8 cellular contexts compared by ENCODE assay signal in genomic region chr17:40097931-40098845, GRCh38. TPM values are rescaled to one million over a fixed set of nuclear protein-coding genes. Genes with fewer than 3 reads are reported as not detected.
DNase-seq lines count a peak whose midpoint lies in the region; TF ChIP-seq lines count a peak whose summit lies in the region.

No MANE protein-coding gene starts in this region.

- TF ChIP-seq CTCF in Loucy (conservative IDR thresholded peaks at IDR 0.05; ENCODE audit: low read length) (no peak), breast epithelium (IDR thresholded peaks at IDR 0.05) (peak in 1 of 3 donors; percentile 11), lower leg skin (IDR thresholded peaks at IDR 0.05) (peak in 1 of 3 donors; percentile 26), thyroid gland (IDR thresholded peaks at IDR 0.05) (no peak)

- H3K9me3 ChIP-seq in Loucy (ENCODE audit: insufficient read depth, low read depth, low read length), result no peaks in the 10 kb centered on the region
- no peaks in the 10 kb centered on the region for H3K9me3 ChIP-seq in breast epithelium
- H3K9me3 ChIP-seq in thyroid gland, result no peaks in the 10 kb centered on the region

- peak overlapping the region; percentile 63 for H3K9ac ChIP-seq in Loucy (ENCODE audit: low read depth, low read length, poor library complexity, severe bottlenecking)

- DNase-seq in CD1c-positive myeloid dendritic cell (ENCODE audit: extremely low spot score) (peak; percentile 45), breast epithelium (ENCODE audit: low spot score in 2 of 2) (peak in 1 of 2 donors; percentile 79), lower leg skin (ENCODE audit: low spot score in 2 of 2) (peak; percentile 86 to 95), thyroid gland (peak; percentile 91), NOMO-1 (lab: John Stamatoyannopoulos, UW; ENCODE audit: unreplicated experiment in 2 of 2) (no peak), NCI-H524 treated with DMSO at 0.1 percent for 48 hours (lab: John Stamatoyannopoulos, UW) (no peak)
- no peak for DNase-seq in stimulated activated naive CD4-positive, alpha-beta T cell treated with Interleukin-2 at 50 U/mL for 16 hours (lab: John Stamatoyannopoulos, UW)

- H3K27ac ChIP-seq in breast epithelium (peak overlapping the region; percentile 95 to 99), thyroid gland (peak overlapping the region; percentile 98 to 99 (median 99))

- intact Hi-C loops in breast epithelium (cut with DNase I; ENCODE audit: low total_unique reads) (no loop called here), lower leg skin (cut with DNase I; ENCODE audit: low total_unique reads) (no loop called here), thyroid gland (cut with DNase I) (loop anchor here (5.0 kb wide), 1 partner anchor 36 kb away; the partner anchor contains the start of gene THRA)

- H3K27me3 ChIP-seq in Loucy (ENCODE audit: insufficient read depth, low read length, poor library complexity, severe bottlenecking) (no peaks in the 10 kb centered on the region), breast epithelium (no peaks in the 10 kb centered on the region), thyroid gland (no peaks in the 10 kb centered on the region)

- H3K9me2 ChIP-seq in Loucy (replicated peaks; ENCODE audit: low read depth, low read length), result no peaks in the 10 kb centered on the region

- no peak for TF ChIP-seq POLR2A in breast epithelium (IDR thresholded peaks at IDR 0.05)
- TF ChIP-seq POLR2A in lower leg skin (IDR thresholded peaks at IDR 0.05), result no peak
- TF ChIP-seq POLR2A in thyroid gland (IDR thresholded peaks at IDR 0.05), result peak in 1 of 2 donors; percentile 44

- H3F3A ChIP-seq in Loucy (ENCODE audit: low read depth), result no peaks in the 10 kb centered on the region

- H3K4me3 ChIP-seq in Loucy (ENCODE audit: low read length, poor library complexity, severe bottlenecking) (peak overlapping the region; percentile 80), breast epithelium (peak overlapping the region; percentile 64 to 84 (median 80)), lower leg skin (ENCODE audit: low read depth, poor library complexity, severe bottlenecking) (peak overlapping the region; percentile 23), thyroid gland (replicated peaks in 1 of 3) (peak overlapping the region in 1 of 3 donors; percentile 25)

- H3K79me2 ChIP-seq in Loucy (ENCODE audit: insufficient read depth, low read length), result peaks cover 11% of the 10 kb centered on the region; the same call in 1 of the 2 replicates

- H3K36me3 ChIP-seq in Loucy (ENCODE audit: insufficient read depth, low read length), result no peaks in the 10 kb centered on the region; the same call in 1 of the 2 replicates
- no peaks in the 10 kb centered on the region for H3K36me3 ChIP-seq in breast epithelium
- H3K36me3 ChIP-seq in thyroid gland, result peaks cover 34 to 38% of the 10 kb centered on the region in 2 donors

- peak overlapping the region; percentile 68 for H2AFZ ChIP-seq in Loucy (ENCODE audit: low read length)

- H3K4me2 ChIP-seq in Loucy (ENCODE audit: low read depth, low read length, poor library complexity, severe bottlenecking), result peak overlapping the region; percentile 96

- H3K4me1 ChIP-seq in Loucy (ENCODE audit: insufficient read depth, low read length, poor library complexity, severe bottlenecking), result peaks cover 58% of the 10 kb centered on the region
- peaks cover 30 to 37% of the 10 kb centered on the region in 2 donors for H3K4me1 ChIP-seq in breast epithelium
- H3K4me1 ChIP-seq in thyroid gland, result peaks cover 44 to 79% of the 10 kb centered on the region in 2 donors

- 10 to 27% methylated on average over 9 of the region's 9 CpGs for WGBS in lower leg skin, 2 donors
- 45 to 56% methylated on average over 4 to 9 of the region's 9 CpGs for WGBS in thyroid gland, 2 donors

- peaks cover 7% of the 10 kb centered on the region for H4K20me1 ChIP-seq in Loucy (ENCODE audit: insufficient read depth, low read length, poor library complexity, severe bottlenecking)

RNA-seq across cellular contexts. Expression of gene NR1D1, which starts 2.2 kb away (rescaled TPM):
- 10 to 100 TPM in 1 of 3 donors, 1 to 10 TPM in 2; 8.8 to 10.5 (median 9.2) TPM for total RNA-seq in breast epithelium
- total RNA-seq in lower leg skin, result 100 to 1,000 TPM; 111 to 194 (median 148) TPM
- total RNA-seq in thyroid gland, result 1 to 10 TPM; 3.4 to 9.9 (median 5.1) TPM

RNA-seq across cellular contexts. Expression of gene MSL1, which starts 23.6 kb away (rescaled TPM):
- 10 to 100 TPM; 49.3 to 79.3 (median 78.2) TPM for total RNA-seq in breast epithelium
- 100 to 1,000 TPM in 1 of 4 donors, 10 to 100 TPM in 3; 70.6 to 117 (median 82.4) TPM for total RNA-seq in lower leg skin
- 100 to 1,000 TPM in 1 of 4 donors, 10 to 100 TPM in 3; 69.9 to 101 (median 80.4) TPM for total RNA-seq in thyroid gland

RNA-seq across cellular contexts. Expression of gene THRA, which starts 35.4 kb away (rescaled TPM):
- 10 to 100 TPM; 41.6 to 61.0 (median 48.1) TPM for total RNA-seq in breast epithelium
- total RNA-seq in lower leg skin, result 10 to 100 TPM; 28.2 to 56.8 (median 42.6) TPM
- 10 to 100 TPM; 34.0 to 52.9 (median 44.8) TPM for total RNA-seq in thyroid gland

RNA-seq across cellular contexts. Expression of gene CASC3, which starts 42.1 kb away (rescaled TPM):
- 10 to 100 TPM; 57.4 to 67.0 (median 65.1) TPM for total RNA-seq in breast epithelium
- 10 to 100 TPM; 32.3 to 58.1 (median 53.0) TPM for total RNA-seq in lower leg skin
- 100 to 1,000 TPM in 1 of 4 donors, 10 to 100 TPM in 3; 88.2 to 103 (median 95.5) TPM for total RNA-seq in thyroid gland

RNA-seq across cellular contexts. Expression of gene MED24, which starts 44.0 kb away (rescaled TPM):
- total RNA-seq in breast epithelium (10 to 100 TPM; 50.7 to 74.7 (median 59.7) TPM), lower leg skin (10 to 100 TPM; 47.2 to 88.9 (median 62.9) TPM), thyroid gland (10 to 100 TPM; 37.1 to 68.4 (median 56.6) TPM)

Comparison
In these comparisons a context has a peak if more than half of its experiments do, and no peak if none do; other contexts are left out.
1. DNase-seq: peak in CD1c-positive myeloid dendritic cell (single experiment), lower leg skin (2 of 2) and thyroid gland (2 of 2); none in NOMO-1 (0 of 2), NCI-H524 treated with DMSO at 0.1 percent for 48 hours (single experiment) and stimulated activated naive CD4-positive, alpha-beta T cell treated with Interleukin-2 at 50 U/mL for 16 hours (single experiment).
2. RNA of gene NR1D1, which starts 2.2 kb away (total RNA-seq): 111 to 194 TPM in lower leg skin; 8.8 to 10.5 TPM in breast epithelium and 3.4 to 9.9 TPM in thyroid gland; every median in the first group is over 4 times any median in the second.